Comparison of ENCODE assay signal across 19 cellular contexts in the genomic region with DNA sequence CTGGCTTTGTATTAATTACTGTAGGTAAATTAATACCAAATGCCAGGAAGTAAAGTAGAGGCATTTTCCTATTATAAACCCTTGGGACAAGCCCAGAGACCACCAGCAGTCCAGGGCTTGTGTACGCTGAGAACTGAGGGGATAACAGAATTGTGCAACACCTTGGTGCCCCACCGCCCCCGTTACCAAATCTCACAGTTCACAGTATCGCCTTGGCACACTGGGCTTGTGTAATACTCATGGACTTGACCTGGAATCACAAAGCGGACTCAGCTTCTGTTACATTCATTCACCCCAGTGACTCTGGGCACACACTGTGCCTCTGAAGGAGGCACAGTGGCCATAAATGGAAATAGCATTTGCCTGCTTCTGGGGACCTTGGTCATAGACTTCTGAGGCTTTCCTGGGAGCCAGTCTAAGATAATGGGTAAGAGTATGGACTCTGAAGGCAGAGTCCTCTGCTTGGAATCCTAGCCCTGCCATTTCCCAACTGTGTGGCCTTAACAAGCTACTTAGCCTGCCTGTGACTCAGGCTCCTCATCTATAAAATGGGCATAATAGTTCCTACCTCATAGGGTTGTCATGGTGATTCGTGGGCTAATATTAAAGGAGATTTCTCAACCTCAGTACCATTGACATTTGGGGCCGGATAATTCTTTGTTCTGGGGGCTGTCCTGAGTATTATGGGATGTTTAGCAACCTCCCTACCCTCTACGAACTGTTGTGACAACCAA. TPM values are rescaled to one million over a fixed set of nuclear protein-coding genes. Genes with fewer than 3 reads are reported as not detected.
"Had no signal": no experiment of that assay in that cellular context is flagged by ENCODE, and none has a peak within 500 bp of the region (broad histone marks: within the 10 kb centered on the region; RNA-seq: fewer than 3 reads in every experiment).

No MANE protein-coding gene starts in this region.

- H3K4me1 ChIP-seq: foreskin keratinocyte, SJSA1 had no signal

- H3K27ac ChIP-seq: foreskin keratinocyte, right lobe of liver, SJSA1, spleen had no signal

- H3K27me3 Mint-ChIP-seq: activated CD4-positive, alpha-beta T cell treated with anti-CD3 and anti-CD28 coated beads, Interleukin-2, amount 10 ng/mL, durations not matched to agents 7 days and 5 days; progenitor cell of endocrine pancreas had no signal

- H3K4me3 Mint-ChIP-seq: activated B cell treated with CpG ODN at 0.5 μM for 24 hours; activated CD4-positive, alpha-beta T cell treated with anti-CD3 and anti-CD28 coated beads, Interleukin-2, amount 10 ng/mL, durations not matched to agents 7 days and 5 days; activated naive CD8-positive, alpha-beta T cell; brain; nephron progenitor cell; stimulated activated naive CD8-positive, alpha-beta T cell treated with anti-CD3 and anti-CD28 coated beads, Interleukin-15, Interleukin-2, amounts not matched to agents 100 ng/mL and 50 ng/mL, for 24 hours had no signal

- H3K9me3 ChIP-seq: esophagus squamous epithelium, right lobe of liver, SJSA1, spleen, thoracic aorta had no signal

- H3K27me3 ChIP-seq: foreskin keratinocyte, right lobe of liver, SJSA1, spleen had no signal

- H3K36me3 Mint-ChIP-seq: activated naive CD8-positive, alpha-beta T cell had no signal

- H3K9me3 Mint-ChIP-seq: activated B cell treated with CpG ODN at 0.5 μM for 24 hours; activated CD4-positive, alpha-beta T cell treated with anti-CD3 and anti-CD28 coated beads, Interleukin-2, amount 10 ng/mL, durations not matched to agents 7 days and 5 days; brain; nephron progenitor cell; stimulated activated naive CD8-positive, alpha-beta T cell treated with anti-CD3 and anti-CD28 coated beads, Interleukin-15, Interleukin-2, amounts not matched to agents 100 ng/mL and 50 ng/mL, for 24 hours had no signal

- H3K4me3 ChIP-seq: esophagus squamous epithelium, right lobe of liver, SJSA1, spleen, thoracic aorta had no signal

- ATAC-seq: foreskin keratinocyte had no signal

- H3K4me1 Mint-ChIP-seq: activated CD4-positive, alpha-beta T cell treated with anti-CD3 and anti-CD28 coated beads, Interleukin-2, amount 10 ng/mL, durations not matched to agents 7 days and 5 days had no signal

- DNase-seq: activated B cell treated with CpG ODN at 0.5 μM for 24 hours; activated CD4-positive, alpha-beta T cell treated with anti-CD3 and anti-CD28 coated beads, Interleukin-2, amount 10 ng/mL, durations not matched to agents 7 days and 5 days; activated gamma-delta T cell treated with Interleukin-2 at 50 U/mL for 16 hours; cortex of kidney; effector CD4-positive, alpha-beta T cell; esophagus squamous epithelium; foreskin keratinocyte; mesendoderm; nephron progenitor cell; occipital lobe; right lobe of liver; spleen; T-helper 2 cell had no signal

- H3K27ac Mint-ChIP-seq: activated B cell treated with CpG ODN at 0.5 μM for 24 hours; activated CD4-positive, alpha-beta T cell treated with anti-CD3 and anti-CD28 coated beads, Interleukin-2, amount 10 ng/mL, durations not matched to agents 7 days and 5 days; activated naive CD8-positive, alpha-beta T cell; brain; progenitor cell of endocrine pancreas; stimulated activated naive CD8-positive, alpha-beta T cell treated with anti-CD3 and anti-CD28 coated beads, Interleukin-15, Interleukin-2, amounts not matched to agents 100 ng/mL and 50 ng/mL, for 24 hours had no signal

RNA-seq across cellular contexts. Expression of a gene that starts 53.7 kb away (rescaled TPM):
- total RNA-seq: activated B cell treated with CpG ODN at 0.5 μM for 24 hours; activated CD4-positive, alpha-beta T cell treated with anti-CD3 and anti-CD28 coated beads, Interleukin-2, amount 10 ng/mL, durations not matched to agents 7 days and 5 days had no signal
